In the genomic region with DNA sequence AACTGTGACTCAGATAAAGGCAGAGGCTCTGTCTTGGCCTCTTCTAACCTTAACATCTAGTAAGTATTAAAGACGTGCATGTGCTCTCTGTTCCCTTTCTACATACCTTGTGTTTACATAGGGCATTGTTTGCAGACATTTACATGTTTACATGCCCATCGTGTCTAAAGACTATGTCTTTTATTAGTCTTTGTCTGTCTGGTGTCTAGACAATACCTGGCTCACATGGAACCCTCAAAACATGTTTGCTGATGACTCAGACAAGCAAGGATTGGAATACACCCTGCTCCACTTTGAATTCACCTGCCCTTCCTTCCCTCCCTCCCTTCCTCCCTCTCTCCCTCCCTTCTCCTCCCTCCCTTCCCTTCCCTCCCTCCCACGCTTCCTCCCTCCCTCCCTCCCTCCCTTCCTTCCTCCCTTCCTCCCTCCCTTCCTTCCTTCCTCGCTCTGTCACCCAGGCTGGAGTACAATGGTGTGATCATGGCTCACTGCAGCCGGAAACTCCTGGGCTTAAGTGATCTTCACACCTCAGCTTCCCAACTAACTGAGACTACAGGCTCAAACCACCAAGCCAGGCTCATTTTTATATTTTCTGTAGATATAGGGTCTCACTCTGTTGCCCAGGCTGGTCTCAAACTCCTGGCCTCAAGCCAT, we compare ENCODE assay signal across 1 cellular context.
A peak's percentile ranks its signal among the peaks of the same experiment; 100 is the strongest.
TF ChIP-seq lines count a peak whose summit lies in the region.

No MANE protein-coding gene starts in this region.

TF ChIP-seq in HepG2, 621 proteins besides CTCF, POLR2A, EP300 and RAD21 (continued from another document and continues in another):
- TF ChIP-seq, protein P1, sequence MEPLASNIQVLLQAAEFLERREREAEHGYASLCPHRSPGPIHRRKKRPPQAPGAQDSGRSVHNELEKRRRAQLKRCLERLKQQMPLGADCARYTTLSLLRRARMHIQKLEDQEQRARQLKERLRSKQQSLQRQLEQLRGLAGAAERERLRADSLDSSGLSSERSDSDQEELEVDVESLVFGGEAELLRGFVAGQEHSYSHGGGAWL (CRISPR knock-in tag; IDR thresholded peaks at IDR 0.05) = no peak
- TF ChIP-seq, protein P2, sequence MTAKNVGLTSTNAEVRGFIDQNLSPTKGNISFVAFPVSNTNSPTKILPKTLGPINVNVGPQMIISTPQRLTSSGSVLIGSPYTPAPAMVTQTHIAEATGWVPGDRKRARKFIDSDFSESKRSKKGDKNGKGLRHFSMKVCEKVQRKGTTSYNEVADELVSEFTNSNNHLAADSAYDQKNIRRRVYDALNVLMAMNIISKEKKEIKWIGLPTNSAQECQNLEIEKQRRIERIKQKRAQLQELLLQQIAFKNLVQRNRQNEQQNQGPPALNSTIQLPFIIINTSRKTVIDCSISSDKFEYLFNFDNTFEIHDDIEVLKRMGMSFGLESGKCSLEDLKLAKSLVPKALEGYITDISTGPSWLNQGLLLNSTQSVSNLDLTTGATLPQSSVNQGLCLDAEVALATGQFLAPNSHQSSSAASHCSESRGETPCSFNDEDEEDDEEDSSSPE (CRISPR knock-in tag; IDR thresholded peaks at IDR 0.05) = no peak
- TF ChIP-seq ZNF530 (CRISPR knock-in tag; IDR thresholded peaks at IDR 0.05; ENCODE audit: low read depth) = no peak
- TF ChIP-seq, protein P3, sequence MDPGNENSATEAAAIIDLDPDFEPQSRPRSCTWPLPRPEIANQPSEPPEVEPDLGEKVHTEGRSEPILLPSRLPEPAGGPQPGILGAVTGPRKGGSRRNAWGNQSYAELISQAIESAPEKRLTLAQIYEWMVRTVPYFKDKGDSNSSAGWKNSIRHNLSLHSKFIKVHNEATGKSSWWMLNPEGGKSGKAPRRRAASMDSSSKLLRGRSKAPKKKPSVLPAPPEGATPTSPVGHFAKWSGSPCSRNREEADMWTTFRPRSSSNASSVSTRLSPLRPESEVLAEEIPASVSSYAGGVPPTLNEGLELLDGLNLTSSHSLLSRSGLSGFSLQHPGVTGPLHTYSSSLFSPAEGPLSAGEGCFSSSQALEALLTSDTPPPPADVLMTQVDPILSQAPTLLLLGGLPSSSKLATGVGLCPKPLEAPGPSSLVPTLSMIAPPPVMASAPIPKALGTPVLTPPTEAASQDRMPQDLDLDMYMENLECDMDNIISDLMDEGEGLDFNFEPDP (CRISPR knock-in tag; conservative IDR thresholded peaks at IDR 0.05) = no peak
- TF ChIP-seq ELF4 (CRISPR knock-in tag; IDR thresholded peaks at IDR 0.05; ENCODE audit: borderline replicate concordance) = no peak
- TF ChIP-seq, protein P4, sequence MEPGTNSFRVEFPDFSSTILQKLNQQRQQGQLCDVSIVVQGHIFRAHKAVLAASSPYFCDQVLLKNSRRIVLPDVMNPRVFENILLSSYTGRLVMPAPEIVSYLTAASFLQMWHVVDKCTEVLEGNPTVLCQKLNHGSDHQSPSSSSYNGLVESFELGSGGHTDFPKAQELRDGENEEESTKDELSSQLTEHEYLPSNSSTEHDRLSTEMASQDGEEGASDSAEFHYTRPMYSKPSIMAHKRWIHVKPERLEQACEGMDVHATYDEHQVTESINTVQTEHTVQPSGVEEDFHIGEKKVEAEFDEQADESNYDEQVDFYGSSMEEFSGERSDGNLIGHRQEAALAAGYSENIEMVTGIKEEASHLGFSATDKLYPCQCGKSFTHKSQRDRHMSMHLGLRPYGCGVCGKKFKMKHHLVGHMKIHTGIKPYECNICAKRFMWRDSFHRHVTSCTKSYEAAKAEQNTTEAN (CRISPR knock-in tag; conservative IDR thresholded peaks at IDR 0.05) = no peak
- TF ChIP-seq IKZF1 (IDR thresholded peaks at IDR 0.05) = no peak
- TF ChIP-seq, protein P5, sequence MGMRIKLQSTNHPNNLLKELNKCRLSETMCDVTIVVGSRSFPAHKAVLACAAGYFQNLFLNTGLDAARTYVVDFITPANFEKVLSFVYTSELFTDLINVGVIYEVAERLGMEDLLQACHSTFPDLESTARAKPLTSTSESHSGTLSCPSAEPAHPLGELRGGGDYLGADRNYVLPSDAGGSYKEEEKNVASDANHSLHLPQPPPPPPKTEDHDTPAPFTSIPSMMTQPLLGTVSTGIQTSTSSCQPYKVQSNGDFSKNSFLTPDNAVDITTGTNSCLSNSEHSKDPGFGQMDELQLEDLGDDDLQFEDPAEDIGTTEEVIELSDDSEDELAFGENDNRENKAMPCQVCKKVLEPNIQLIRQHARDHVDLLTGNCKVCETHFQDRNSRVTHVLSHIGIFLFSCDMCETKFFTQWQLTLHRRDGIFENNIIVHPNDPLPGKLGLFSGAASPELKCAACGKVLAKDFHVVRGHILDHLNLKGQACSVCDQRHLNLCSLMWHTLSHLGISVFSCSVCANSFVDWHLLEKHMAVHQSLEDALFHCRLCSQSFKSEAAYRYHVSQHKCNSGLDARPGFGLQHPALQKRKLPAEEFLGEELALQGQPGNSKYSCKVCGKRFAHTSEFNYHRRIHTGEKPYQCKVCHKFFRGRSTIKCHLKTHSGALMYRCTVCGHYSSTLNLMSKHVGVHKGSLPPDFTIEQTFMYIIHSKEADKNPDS (CRISPR knock-in tag; IDR thresholded peaks at IDR 0.05) = no peak
- no peak for TF ChIP-seq KLF12 (CRISPR knock-in tag; IDR thresholded peaks at IDR 0.05; ENCODE audit: borderline replicate concordance)
- no peak for TF ChIP-seq KLF15 (CRISPR knock-in tag; IDR thresholded peaks at IDR 0.05; ENCODE audit: borderline replicate concordance)
- TF ChIP-seq KAT8 (CRISPR knock-in tag; IDR thresholded peaks at IDR 0.05) = no peak
- TF ChIP-seq SMC3 (IDR thresholded peaks at IDR 0.05; ENCODE audit: low read length) = no peak
- TF ChIP-seq, protein P6, sequence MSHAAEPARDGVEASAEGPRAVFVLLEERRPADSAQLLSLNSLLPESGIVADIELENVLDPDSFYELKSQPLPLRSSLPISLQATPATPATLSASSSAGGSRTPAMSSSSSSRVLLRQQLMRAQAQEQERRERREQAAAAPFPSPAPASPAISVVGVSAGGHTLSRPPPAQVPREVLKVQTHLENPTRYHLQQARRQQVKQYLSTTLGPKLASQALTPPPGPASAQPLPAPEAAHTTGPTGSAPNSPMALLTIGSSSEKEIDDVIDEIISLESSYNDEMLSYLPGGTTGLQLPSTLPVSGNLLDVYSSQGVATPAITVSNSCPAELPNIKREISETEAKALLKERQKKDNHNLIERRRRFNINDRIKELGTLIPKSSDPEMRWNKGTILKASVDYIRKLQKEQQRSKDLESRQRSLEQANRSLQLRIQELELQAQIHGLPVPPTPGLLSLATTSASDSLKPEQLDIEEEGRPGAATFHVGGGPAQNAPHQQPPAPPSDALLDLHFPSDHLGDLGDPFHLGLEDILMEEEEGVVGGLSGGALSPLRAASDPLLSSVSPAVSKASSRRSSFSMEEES (CRISPR knock-in tag; IDR thresholded peaks at IDR 0.05) = 0 out of 2 replicates have a peak, but pooled peaks have one; percentile 31
- TF ChIP-seq KLF11 (CRISPR knock-in tag; IDR thresholded peaks at IDR 0.05) = no peak
- TF ChIP-seq ZNF441 (CRISPR knock-in tag; IDR thresholded peaks at IDR 0.05; ENCODE audit: borderline replicate concordance) = no peak
- TF ChIP-seq, protein P7, sequence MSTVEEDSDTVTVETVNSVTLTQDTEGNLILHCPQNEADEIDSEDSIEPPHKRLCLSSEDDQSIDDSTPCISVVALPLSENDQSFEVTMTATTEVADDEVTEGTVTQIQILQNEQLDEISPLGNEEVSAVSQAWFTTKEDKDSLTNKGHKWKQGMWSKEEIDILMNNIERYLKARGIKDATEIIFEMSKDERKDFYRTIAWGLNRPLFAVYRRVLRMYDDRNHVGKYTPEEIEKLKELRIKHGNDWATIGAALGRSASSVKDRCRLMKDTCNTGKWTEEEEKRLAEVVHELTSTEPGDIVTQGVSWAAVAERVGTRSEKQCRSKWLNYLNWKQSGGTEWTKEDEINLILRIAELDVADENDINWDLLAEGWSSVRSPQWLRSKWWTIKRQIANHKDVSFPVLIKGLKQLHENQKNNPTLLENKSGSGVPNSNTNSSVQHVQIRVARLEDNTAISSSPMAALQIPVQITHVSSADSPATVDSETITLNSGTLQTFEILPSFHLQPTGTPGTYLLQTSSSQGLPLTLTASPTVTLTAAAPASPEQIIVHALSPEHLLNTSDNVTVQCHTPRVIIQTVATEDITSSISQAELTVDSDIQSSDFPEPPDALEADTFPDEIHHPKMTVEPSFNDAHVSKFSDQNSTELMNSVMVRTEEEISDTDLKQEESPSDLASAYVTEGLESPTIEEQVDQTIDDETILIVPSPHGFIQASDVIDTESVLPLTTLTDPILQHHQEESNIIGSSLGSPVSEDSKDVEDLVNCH (CRISPR knock-in tag; IDR thresholded peaks at IDR 0.05) = no peak
- no peak for TF ChIP-seq HOXA7 (CRISPR knock-in tag; IDR thresholded peaks at IDR 0.05)
- TF ChIP-seq ZSCAN20 (CRISPR knock-in tag; IDR thresholded peaks at IDR 0.05; ENCODE audit: borderline replicate concordance) = no peak
- TF ChIP-seq NRL (CRISPR knock-in tag; IDR thresholded peaks at IDR 0.05; ENCODE audit: borderline replicate concordance) = no peak
- no peak for TF ChIP-seq GATA4 (IDR thresholded peaks at IDR 0.05; ENCODE audit: borderline replicate concordance, low read depth)
- no peak for TF ChIP-seq ZNF296 (CRISPR knock-in tag; conservative IDR thresholded peaks at IDR 0.05)
- no peak for TF ChIP-seq ZBTB7B (CRISPR knock-in tag; IDR thresholded peaks at IDR 0.05)
- TF ChIP-seq, protein P8, sequence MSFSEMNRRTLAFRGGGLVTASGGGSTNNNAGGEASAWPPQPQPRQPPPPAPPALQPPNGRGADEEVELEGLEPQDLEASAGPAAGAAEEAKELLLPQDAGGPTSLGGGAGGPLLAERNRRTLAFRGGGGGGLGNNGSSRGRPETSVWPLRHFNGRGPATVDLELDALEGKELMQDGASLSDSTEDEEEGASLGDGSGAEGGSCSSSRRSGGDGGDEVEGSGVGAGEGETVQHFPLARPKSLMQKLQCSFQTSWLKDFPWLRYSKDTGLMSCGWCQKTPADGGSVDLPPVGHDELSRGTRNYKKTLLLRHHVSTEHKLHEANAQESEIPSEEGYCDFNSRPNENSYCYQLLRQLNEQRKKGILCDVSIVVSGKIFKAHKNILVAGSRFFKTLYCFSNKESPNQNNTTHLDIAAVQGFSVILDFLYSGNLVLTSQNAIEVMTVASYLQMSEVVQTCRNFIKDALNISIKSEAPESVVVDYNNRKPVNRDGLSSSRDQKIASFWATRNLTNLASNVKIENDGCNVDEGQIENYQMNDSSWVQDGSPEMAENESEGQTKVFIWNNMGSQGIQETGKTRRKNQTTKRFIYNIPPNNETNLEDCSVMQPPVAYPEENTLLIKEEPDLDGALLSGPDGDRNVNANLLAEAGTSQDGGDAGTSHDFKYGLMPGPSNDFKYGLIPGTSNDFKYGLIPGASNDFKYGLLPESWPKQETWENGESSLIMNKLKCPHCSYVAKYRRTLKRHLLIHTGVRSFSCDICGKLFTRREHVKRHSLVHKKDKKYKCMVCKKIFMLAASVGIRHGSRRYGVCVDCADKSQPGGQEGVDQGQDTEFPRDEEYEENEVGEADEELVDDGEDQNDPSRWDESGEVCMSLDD (CRISPR knock-in tag; IDR thresholded peaks at IDR 0.05; ENCODE audit: borderline replicate concordance) = no peak
- TF ChIP-seq, protein P9, sequence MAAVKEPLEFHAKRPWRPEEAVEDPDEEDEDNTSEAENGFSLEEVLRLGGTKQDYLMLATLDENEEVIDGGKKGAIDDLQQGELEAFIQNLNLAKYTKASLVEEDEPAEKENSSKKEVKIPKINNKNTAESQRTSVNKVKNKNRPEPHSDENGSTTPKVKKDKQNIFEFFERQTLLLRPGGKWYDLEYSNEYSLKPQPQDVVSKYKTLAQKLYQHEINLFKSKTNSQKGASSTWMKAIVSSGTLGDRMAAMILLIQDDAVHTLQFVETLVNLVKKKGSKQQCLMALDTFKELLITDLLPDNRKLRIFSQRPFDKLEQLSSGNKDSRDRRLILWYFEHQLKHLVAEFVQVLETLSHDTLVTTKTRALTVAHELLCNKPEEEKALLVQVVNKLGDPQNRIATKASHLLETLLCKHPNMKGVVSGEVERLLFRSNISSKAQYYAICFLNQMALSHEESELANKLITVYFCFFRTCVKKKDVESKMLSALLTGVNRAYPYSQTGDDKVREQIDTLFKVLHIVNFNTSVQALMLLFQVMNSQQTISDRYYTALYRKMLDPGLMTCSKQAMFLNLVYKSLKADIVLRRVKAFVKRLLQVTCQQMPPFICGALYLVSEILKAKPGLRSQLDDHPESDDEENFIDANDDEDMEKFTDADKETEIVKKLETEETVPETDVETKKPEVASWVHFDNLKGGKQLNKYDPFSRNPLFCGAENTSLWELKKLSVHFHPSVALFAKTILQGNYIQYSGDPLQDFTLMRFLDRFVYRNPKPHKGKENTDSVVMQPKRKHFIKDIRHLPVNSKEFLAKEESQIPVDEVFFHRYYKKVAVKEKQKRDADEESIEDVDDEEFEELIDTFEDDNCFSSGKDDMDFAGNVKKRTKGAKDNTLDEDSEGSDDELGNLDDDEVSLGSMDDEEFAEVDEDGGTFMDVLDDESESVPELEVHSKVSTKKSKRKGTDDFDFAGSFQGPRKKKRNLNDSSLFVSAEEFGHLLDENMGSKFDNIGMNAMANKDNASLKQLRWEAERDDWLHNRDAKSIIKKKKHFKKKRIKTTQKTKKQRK (IDR thresholded peaks at IDR 0.05; ENCODE audit: low read length) = no peak
- TF ChIP-seq, protein P10, sequence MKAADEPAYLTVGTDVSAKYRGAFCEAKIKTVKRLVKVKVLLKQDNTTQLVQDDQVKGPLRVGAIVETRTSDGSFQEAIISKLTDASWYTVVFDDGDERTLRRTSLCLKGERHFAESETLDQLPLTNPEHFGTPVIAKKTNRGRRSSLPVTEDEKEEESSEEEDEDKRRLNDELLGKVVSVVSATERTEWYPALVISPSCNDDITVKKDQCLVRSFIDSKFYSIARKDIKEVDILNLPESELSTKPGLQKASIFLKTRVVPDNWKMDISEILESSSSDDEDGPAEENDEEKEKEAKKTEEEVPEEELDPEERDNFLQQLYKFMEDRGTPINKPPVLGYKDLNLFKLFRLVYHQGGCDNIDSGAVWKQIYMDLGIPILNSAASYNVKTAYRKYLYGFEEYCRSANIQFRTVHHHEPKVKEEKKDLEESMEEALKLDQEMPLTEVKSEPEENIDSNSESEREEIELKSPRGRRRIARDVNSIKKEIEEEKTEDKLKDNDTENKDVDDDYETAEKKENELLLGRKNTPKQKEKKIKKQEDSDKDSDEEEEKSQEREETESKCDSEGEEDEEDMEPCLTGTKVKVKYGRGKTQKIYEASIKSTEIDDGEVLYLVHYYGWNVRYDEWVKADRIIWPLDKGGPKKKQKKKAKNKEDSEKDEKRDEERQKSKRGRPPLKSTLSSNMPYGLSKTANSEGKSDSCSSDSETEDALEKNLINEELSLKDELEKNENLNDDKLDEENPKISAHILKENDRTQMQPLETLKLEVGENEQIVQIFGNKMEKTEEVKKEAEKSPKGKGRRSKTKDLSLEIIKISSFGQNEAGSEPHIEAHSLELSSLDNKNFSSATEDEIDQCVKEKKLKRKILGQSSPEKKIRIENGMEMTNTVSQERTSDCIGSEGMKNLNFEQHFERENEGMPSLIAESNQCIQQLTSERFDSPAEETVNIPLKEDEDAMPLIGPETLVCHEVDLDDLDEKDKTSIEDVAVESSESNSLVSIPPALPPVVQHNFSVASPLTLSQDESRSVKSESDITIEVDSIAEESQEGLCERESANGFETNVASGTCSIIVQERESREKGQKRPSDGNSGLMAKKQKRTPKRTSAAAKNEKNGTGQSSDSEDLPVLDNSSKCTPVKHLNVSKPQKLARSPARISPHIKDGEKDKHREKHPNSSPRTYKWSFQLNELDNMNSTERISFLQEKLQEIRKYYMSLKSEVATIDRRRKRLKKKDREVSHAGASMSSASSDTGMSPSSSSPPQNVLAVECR (CRISPR knock-in tag; IDR thresholded peaks at IDR 0.05; ENCODE audit: borderline replicate concordance) = no peak
- no peak for TF ChIP-seq MTF1 (CRISPR knock-in tag; IDR thresholded peaks at IDR 0.05)
- no peak for TF ChIP-seq SOX6 (IDR thresholded peaks at IDR 0.05)
- peak; percentile 94 for TF ChIP-seq SOX6 (CRISPR knock-in tag; IDR thresholded peaks at IDR 0.05)
- no peak for TF ChIP-seq MATR3 (CRISPR knock-in tag; IDR thresholded peaks at IDR 0.05)
- no peak for TF ChIP-seq ZNF282 (IDR thresholded peaks at IDR 0.05; ENCODE audit: partially characterized antibody)
- TF ChIP-seq PAX8 (CRISPR knock-in tag; IDR thresholded peaks at IDR 0.05; ENCODE audit: borderline replicate concordance) = no peak
- no peak for TF ChIP-seq ARID2 (CRISPR knock-in tag; IDR thresholded peaks at IDR 0.05; ENCODE audit: borderline replicate concordance)
- no peak for TF ChIP-seq KDM4B (CRISPR knock-in tag; IDR thresholded peaks at IDR 0.05)
- TF ChIP-seq ZNF619 (CRISPR knock-in tag; IDR thresholded peaks at IDR 0.05) = no peak
- TF ChIP-seq ZBTB8A (CRISPR knock-in tag; IDR thresholded peaks at IDR 0.05; ENCODE audit: borderline replicate concordance, low read depth) = no peak
